8 cellular contexts compared by ENCODE assay signal in genomic region chr11:64251986-64252837, GRCh38. TPM values are rescaled to one million over a fixed set of nuclear protein-coding genes. Genes with fewer than 3 reads are reported as not detected.
DNase-seq lines count a peak whose midpoint lies in the region; ATAC-seq and TF ChIP-seq lines count a peak whose summit lies in the region.

No MANE protein-coding gene starts in this region.

- DNase-seq in GM12864 (ENCODE audit: low read depth): no peak
- no peak for DNase-seq in RWPE1 (ENCODE audit: low spot score)
- DNase-seq in effector memory CD8-positive, alpha-beta T cell: no peak
- peak; percentile 90 to 92 (median 91) for DNase-seq in mucosa of descending colon
- DNase-seq in NCI-H2081 treated with DMSO at 0.1 percent for 48 hours (lab: John Stamatoyannopoulos, UW): no peak
- DNase-seq in HPDE6-E6E7 (ENCODE audit: extremely low spot score): no peak
- no peak for DNase-seq in medulla oblongata (ENCODE audit: extremely low spot score)

- ATAC-seq in effector memory CD8-positive, alpha-beta T cell (replicated peaks): no peak
- ATAC-seq in mucosa of descending colon: peak; percentile 82

- peaks cover 7 to 22% of the 10 kb centered on the region in 2 donors for H3K4me1 Mint-ChIP-seq in effector memory CD8-positive, alpha-beta T cell (ENCODE audit: low read depth in 2 of 2)

- no peaks in the 10 kb centered on the region for H3K9me3 Mint-ChIP-seq in effector memory CD8-positive, alpha-beta T cell

- CTCF ChIA-PET in RWPE1 (lab: Yijun Ruan, JAX): interaction anchor here (0.6 to 2.7 kb wide), 9 partner anchors 9 to 66 kb away, joined by 3 to 19 read pairs (median 3); partner anchors contain the start of gene STIP1

- H3K4me1 ChIP-seq in mucosa of descending colon (ENCODE audit: low read depth): peaks cover 22% of the 10 kb centered on the region

- no peaks in the 10 kb centered on the region for H3K9me3 ChIP-seq in mucosa of descending colon

- H3K4me3 Mint-ChIP-seq in effector memory CD8-positive, alpha-beta T cell: peak overlapping the region; percentile 91 to 94

- H3K36me3 ChIP-seq in mucosa of descending colon (ENCODE audit: low read depth): no peaks in the 10 kb centered on the region

- H3K4me3 ChIP-seq in GM12864 (ENCODE audit: low read depth, low read length) (peak overlapping the region; percentile 73), mucosa of descending colon (peak overlapping the region; percentile 78)

- H3K36me3 Mint-ChIP-seq in effector memory CD8-positive, alpha-beta T cell (ENCODE audit: insufficient read depth): peaks cover 18% of the 10 kb centered on the region

- peak overlapping the region in 1 of 2 donors; percentile 86 for H3K27ac Mint-ChIP-seq in effector memory CD8-positive, alpha-beta T cell

- no peak for TF ChIP-seq CTCF in 22Rv1 (IDR thresholded peaks at IDR 0.05)
- peak; percentile 50 for TF ChIP-seq CTCF in GM12864 (IDR thresholded peaks at IDR 0.05; ENCODE audit: low read depth, low read length, missing control alignments)
- peak; percentile 47 for TF ChIP-seq CTCF in RWPE1 (conservative IDR thresholded peaks at IDR 0.05; ENCODE audit: low read depth)
- TF ChIP-seq CTCF in mucosa of descending colon (IDR thresholded peaks at IDR 0.05): no peak

- intact Hi-C loops in mucosa of descending colon (cut with DNase I, micrococcal nuclease): no loop called here

- no peaks in the 10 kb centered on the region for H3K27me3 Mint-ChIP-seq in effector memory CD8-positive, alpha-beta T cell

- POLR2A ChIA-PET in RWPE1 (lab: Yijun Ruan, JAX; ENCODE audit: low non-redundant PET): interaction anchor here (0.6 to 1.4 kb wide), 3 partner anchors 11 to 17 kb away, joined by 4 read pairs; partner anchors contain the start of gene FKBP2

- peak overlapping the region; percentile 82 for H3K27ac ChIP-seq in 22Rv1
- peak overlapping the region; percentile 98 for H3K27ac ChIP-seq in RWPE1

RNA-seq across cellular contexts. Expression of gene PLCB3, which starts 0.9 kb away (rescaled TPM):
- total RNA-seq in mucosa of descending colon: 10 to 100 TPM; 51.1 to 72.1 (median 65.1) TPM

RNA-seq across cellular contexts. Expression of gene PPP1R14B, which starts 5.5 kb away (rescaled TPM):
- 100 to 1,000 TPM in 1 of 3 donors, 10 to 100 TPM in 2; 73.6 to 142 (median 87.5) TPM for total RNA-seq in mucosa of descending colon

RNA-seq across cellular contexts. Expression of gene FKBP2, which starts 11.3 kb away (rescaled TPM):
- total RNA-seq in mucosa of descending colon: 10 to 100 TPM; 67.5 to 91.0 (median 75.8) TPM

RNA-seq across cellular contexts. Expression of gene VEGFB, which starts 17.8 kb away (rescaled TPM):
- 100 to 1,000 TPM in 1 of 3 donors, 10 to 100 TPM in 2; 45.3 to 156 (median 45.6) TPM for total RNA-seq in mucosa of descending colon

RNA-seq across cellular contexts. Expression of gene DNAJC4, which starts 21.9 kb away (rescaled TPM):
- total RNA-seq in mucosa of descending colon: 10 to 100 TPM; 43.6 to 57.6 (median 50.7) TPM

Comparison
In these comparisons a context has a peak if more than half of its experiments do, and no peak if none do; other contexts are left out.
1. CTCF ChIP-seq: peak in GM12864 (single experiment) and RWPE1 (single experiment); none in 22Rv1 (single experiment) and mucosa of descending colon (single experiment).
2. DNase-seq: peak in mucosa of descending colon (3 of 3); none in GM12864 (single experiment), RWPE1 (single experiment), effector memory CD8-positive, alpha-beta T cell (0 of 3), NCI-H2081 treated with DMSO at 0.1 percent for 48 hours (single experiment), HPDE6-E6E7 (single experiment) and medulla oblongata (single experiment).